1 cellular context compared by ENCODE assay signal in the genomic region with DNA sequence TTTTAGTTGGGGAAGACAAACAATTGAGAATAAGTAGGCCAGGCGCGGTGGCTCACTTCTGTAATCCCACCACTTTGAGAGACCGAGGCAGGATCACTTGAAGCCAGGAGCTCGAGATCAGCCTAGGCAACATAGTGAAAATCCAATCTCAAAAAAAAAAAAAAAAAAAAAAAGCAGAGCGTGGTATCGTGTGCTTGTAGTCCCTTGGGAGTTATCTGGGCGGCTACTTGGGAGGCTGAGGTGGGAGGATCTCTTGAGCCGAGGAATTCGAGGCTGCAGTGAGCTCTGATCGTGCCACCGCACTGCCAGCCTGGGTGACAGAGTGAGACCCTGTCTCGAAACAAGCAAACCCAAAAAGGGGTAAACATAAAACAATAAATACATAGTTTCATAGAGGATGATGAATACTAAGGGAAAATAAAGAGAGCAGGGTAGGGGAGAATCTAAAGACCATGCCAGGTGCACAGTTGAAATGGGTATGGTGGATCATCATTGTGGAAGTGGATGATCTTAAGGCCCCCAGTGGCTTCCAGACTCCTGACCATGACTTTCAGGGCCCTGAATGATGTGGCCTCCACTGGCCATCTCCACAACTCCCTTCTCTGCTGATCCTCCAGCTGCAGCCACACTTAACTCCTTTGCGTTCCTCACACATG.
TF ChIP-seq lines count a peak whose summit lies in the region.

No MANE protein-coding gene starts in this region.

TF ChIP-seq in A549, 52 proteins besides CTCF, POLR2A, EP300 and RAD21 (continued from another document):
- TF ChIP-seq, protein P1, sequence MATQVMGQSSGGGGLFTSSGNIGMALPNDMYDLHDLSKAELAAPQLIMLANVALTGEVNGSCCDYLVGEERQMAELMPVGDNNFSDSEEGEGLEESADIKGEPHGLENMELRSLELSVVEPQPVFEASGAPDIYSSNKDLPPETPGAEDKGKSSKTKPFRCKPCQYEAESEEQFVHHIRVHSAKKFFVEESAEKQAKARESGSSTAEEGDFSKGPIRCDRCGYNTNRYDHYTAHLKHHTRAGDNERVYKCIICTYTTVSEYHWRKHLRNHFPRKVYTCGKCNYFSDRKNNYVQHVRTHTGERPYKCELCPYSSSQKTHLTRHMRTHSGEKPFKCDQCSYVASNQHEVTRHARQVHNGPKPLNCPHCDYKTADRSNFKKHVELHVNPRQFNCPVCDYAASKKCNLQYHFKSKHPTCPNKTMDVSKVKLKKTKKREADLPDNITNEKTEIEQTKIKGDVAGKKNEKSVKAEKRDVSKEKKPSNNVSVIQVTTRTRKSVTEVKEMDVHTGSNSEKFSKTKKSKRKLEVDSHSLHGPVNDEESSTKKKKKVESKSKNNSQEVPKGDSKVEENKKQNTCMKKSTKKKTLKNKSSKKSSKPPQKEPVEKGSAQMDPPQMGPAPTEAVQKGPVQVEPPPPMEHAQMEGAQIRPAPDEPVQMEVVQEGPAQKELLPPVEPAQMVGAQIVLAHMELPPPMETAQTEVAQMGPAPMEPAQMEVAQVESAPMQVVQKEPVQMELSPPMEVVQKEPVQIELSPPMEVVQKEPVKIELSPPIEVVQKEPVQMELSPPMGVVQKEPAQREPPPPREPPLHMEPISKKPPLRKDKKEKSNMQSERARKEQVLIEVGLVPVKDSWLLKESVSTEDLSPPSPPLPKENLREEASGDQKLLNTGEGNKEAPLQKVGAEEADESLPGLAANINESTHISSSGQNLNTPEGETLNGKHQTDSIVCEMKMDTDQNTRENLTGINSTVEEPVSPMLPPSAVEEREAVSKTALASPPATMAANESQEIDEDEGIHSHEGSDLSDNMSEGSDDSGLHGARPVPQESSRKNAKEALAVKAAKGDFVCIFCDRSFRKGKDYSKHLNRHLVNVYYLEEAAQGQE (IDR thresholded peaks at IDR 0.05): no peak
- TF ChIP-seq HDAC2 (IDR thresholded peaks at IDR 0.05) (no peak), MYC (IDR thresholded peaks at IDR 0.05; ENCODE audit: borderline replicate concordance, low read length) (no peak), PHF8 (IDR thresholded peaks at IDR 0.05; ENCODE audit: borderline replicate concordance, low read depth) (no peak), RNF2 (IDR thresholded peaks at IDR 0.05; ENCODE audit: borderline replicate concordance, low read depth) (no peak), RFX5 (IDR thresholded peaks at IDR 0.05) (no peak), KDM5A (IDR thresholded peaks at IDR 0.05) (no peak), BHLHE40 (IDR thresholded peaks at IDR 0.05; ENCODE audit: low read depth, low read length) (no peak), RCOR1 (IDR thresholded peaks at IDR 0.05; ENCODE audit: low read depth, low read length) (no peak)
- TF ChIP-seq, protein P2, sequence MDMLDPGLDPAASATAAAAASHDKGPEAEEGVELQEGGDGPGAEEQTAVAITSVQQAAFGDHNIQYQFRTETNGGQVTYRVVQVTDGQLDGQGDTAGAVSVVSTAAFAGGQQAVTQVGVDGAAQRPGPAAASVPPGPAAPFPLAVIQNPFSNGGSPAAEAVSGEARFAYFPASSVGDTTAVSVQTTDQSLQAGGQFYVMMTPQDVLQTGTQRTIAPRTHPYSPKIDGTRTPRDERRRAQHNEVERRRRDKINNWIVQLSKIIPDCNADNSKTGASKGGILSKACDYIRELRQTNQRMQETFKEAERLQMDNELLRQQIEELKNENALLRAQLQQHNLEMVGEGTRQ (IDR thresholded peaks at IDR 0.05): no peak
- TF ChIP-seq, protein P3, sequence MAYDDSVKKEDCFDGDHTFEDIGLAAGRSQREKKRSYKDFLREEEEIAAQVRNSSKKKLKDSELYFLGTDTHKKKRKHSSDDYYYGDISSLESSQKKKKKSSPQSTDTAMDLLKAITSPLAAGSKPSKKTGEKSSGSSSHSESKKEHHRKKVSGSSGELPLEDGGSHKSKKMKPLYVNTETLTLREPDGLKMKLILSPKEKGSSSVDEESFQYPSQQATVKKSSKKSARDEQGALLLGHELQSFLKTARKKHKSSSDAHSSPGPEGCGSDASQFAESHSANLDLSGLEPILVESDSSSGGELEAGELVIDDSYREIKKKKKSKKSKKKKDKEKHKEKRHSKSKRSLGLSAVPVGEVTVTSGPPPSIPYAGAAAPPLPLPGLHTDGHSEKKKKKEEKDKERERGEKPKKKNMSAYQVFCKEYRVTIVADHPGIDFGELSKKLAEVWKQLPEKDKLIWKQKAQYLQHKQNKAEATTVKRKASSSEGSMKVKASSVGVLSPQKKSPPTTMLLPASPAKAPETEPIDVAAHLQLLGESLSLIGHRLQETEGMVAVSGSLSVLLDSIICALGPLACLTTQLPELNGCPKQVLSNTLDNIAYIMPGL (CRISPR knock-in tag; IDR thresholded peaks at IDR 0.05; ENCODE audit: borderline replicate concordance): no peak
TF ChIP-seq in A549: peak in this region for 0.
